In the genomic region with DNA sequence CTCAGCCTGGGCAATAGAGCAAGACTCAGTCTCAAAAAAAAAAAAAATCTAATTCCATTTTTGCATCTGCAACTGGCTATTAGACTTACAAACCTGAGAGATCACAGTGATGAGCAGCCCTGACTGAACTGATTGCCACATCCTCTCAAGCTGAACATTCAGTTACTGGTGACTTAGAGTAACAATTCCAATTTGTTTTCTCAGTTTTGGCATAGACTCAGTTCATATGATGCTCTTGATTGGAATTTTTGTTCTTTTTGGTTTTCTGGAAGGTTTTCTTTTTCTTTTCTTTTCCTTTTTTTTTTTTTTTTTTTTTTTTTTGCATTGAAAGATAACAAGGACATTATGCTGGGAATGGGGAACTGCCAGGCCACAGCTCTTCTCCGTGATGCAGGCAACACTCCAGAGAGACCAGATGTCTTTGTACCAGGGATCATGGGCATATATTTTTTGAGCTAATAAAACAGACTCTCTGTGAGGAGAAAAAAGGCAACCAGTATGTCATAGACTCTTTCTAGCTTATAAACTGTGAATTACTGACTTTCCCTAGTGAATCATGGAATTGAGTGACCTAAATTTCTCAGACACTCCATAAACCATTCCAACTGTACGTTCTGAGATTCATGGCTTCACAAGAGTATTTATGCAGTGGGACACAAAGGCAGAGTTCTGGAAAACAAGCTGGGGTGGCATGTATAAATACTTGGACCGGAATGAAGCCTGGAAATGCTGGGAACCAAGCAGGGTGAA, we compare ENCODE assay signal across 18 cellular contexts.
A peak's percentile ranks its signal among the peaks of the same experiment; 100 is the strongest.
DNase-seq lines count a peak whose midpoint lies in the region; ATAC-seq and TF ChIP-seq lines count a peak whose summit lies in the region.
"Had no signal": no experiment of that assay in that cellular context is flagged by ENCODE, and none has a peak within 500 bp of the region (broad histone marks: within the 10 kb centered on the region; RNA-seq: fewer than 3 reads in every experiment).

No MANE protein-coding gene starts in this region.

- H3K4me3 ChIP-seq in cardiac fibroblast (replicated peaks in 1 of 2; ENCODE audit: low read depth in 2 of 2, low read length in 2 of 2): no peak overlapping the region
- H3K4me3 ChIP-seq in foreskin fibroblast (ENCODE audit: low read depth in 1 of 2, low read length in 2 of 2): no peak overlapping the region
- H3K4me3 ChIP-seq in skeletal muscle satellite cell (ENCODE audit: low read length): no peak overlapping the region
- no peak overlapping the region for H3K4me3 ChIP-seq in right cardiac atrium (ENCODE audit: low read length)
- H3K4me3 ChIP-seq: neural progenitor cell had no signal

- H3K27me3 ChIP-seq in skeletal muscle satellite cell (ENCODE audit: control insufficient read depth, insufficient read depth, low read length) (no peaks in the 10 kb centered on the region), right cardiac atrium (ENCODE audit: control insufficient read depth, insufficient read depth) (no peaks in the 10 kb centered on the region)
- H3K27me3 ChIP-seq: neural progenitor cell had no signal

- H3K4me1 ChIP-seq in skeletal muscle satellite cell (ENCODE audit: control insufficient read depth, insufficient read depth, low read length) (peaks cover 6% of the 10 kb centered on the region), right cardiac atrium (ENCODE audit: control insufficient read depth, insufficient read depth, low read length) (peaks cover 2% of the 10 kb centered on the region)
- H3K4me1 ChIP-seq: neural progenitor cell had no signal

- H3K4me2 ChIP-seq in skeletal muscle satellite cell (ENCODE audit: low read length): no peak overlapping the region
- H3K4me2 ChIP-seq: neural progenitor cell had no signal

- no peak for ATAC-seq in right cardiac atrium
- ATAC-seq in HG03108 (IDR thresholded peaks at IDR 0.05; ENCODE audit: unreplicated experiment): no peak

- H3K9ac ChIP-seq in skeletal muscle satellite cell (ENCODE audit: low read depth, low read length): peak overlapping the region; percentile 30
- H3K9ac ChIP-seq: neural progenitor cell had no signal

- no peaks in the 10 kb centered on the region for H3K9me3 ChIP-seq in skeletal muscle satellite cell (replicated peaks; ENCODE audit: low read length)
- H3K9me3 ChIP-seq in right cardiac atrium (ENCODE audit: control insufficient read depth, low read length): no peaks in the 10 kb centered on the region

- intact Hi-C loops in right cardiac atrium (cut with DNase I): no loop called here

- TF ChIP-seq CTCF in cardiac fibroblast (IDR thresholded peaks at IDR 0.05; ENCODE audit: low read depth, low read length) (no peak), foreskin fibroblast (IDR thresholded peaks at IDR 0.05; ENCODE audit: low read depth, low read length) (no peak)

- H3K36me3 ChIP-seq in skeletal muscle satellite cell (ENCODE audit: insufficient read depth, low read length): no peaks in the 10 kb centered on the region
- H3K36me3 ChIP-seq: neural progenitor cell had no signal

- 55% methylated on average over 3 of the region's 3 CpGs for WGBS in right cardiac atrium

- peak; percentile 85 for DNase-seq in EH (ENCODE audit: low read depth)
- DNase-seq in cardiac fibroblast (ENCODE audit: low read depth in 2 of 2): peak; percentile 42 to 74
- peak; percentile 47 to 69 for DNase-seq in foreskin fibroblast
- DNase-seq in right cardiac atrium: no peak
- no peak for DNase-seq in SHP77 treated with DMSO at 0.1 percent for 48 hours (lab: John Stamatoyannopoulos, UW)
- DNase-seq in stimulated activated CD4-positive, alpha-beta T cell treated with anti-CD3 and anti-CD28 coated beads, Interleukin-4, amount 100 ng/mL, for 4 hours: no peak
- DNase-seq: activated CD4-positive, alpha-beta T cell treated with anti-CD3 and anti-CD28 coated beads, Interleukin-2, amount 50 U/mL, for 4 hours; activated T-cell treated with anti-CD3 and anti-CD28 coated beads for 4 hours; DMS79 treated with DMSO at 0.1 percent for 48 hours; midbrain; NCI-H1105 treated with DMSO at 0.1 percent for 48 hours; NCI-H2171; NCI-H526; Right ventricle myocardium superior; T-helper 1 cell had no signal

- no peak overlapping the region for H3K27ac ChIP-seq in right cardiac atrium (ENCODE audit: low read length)
- H3K27ac ChIP-seq: neural progenitor cell had no signal

Comparison
In these comparisons a context has a peak if more than half of its experiments do, and no peak if none do; other contexts are left out.
1. DNase-seq: peak in EH (single experiment), cardiac fibroblast (2 of 2) and foreskin fibroblast (2 of 2); none in right cardiac atrium (0 of 3), SHP77 treated with DMSO at 0.1 percent for 48 hours (single experiment) and stimulated activated CD4-positive, alpha-beta T cell treated with anti-CD3 and anti-CD28 coated beads, Interleukin-4, amount 100 ng/mL, for 4 hours (0 of 2).